1 cellular context compared by ENCODE assay signal in genomic region chr7:157559596-157560257, GRCh38.
TF ChIP-seq lines count a peak whose summit lies in the region.

No MANE protein-coding gene starts in this region.

TF ChIP-seq in HepG2, 621 proteins besides CTCF, POLR2A, EP300 and RAD21 (continued from another document):
- TF ChIP-seq, protein P1, sequence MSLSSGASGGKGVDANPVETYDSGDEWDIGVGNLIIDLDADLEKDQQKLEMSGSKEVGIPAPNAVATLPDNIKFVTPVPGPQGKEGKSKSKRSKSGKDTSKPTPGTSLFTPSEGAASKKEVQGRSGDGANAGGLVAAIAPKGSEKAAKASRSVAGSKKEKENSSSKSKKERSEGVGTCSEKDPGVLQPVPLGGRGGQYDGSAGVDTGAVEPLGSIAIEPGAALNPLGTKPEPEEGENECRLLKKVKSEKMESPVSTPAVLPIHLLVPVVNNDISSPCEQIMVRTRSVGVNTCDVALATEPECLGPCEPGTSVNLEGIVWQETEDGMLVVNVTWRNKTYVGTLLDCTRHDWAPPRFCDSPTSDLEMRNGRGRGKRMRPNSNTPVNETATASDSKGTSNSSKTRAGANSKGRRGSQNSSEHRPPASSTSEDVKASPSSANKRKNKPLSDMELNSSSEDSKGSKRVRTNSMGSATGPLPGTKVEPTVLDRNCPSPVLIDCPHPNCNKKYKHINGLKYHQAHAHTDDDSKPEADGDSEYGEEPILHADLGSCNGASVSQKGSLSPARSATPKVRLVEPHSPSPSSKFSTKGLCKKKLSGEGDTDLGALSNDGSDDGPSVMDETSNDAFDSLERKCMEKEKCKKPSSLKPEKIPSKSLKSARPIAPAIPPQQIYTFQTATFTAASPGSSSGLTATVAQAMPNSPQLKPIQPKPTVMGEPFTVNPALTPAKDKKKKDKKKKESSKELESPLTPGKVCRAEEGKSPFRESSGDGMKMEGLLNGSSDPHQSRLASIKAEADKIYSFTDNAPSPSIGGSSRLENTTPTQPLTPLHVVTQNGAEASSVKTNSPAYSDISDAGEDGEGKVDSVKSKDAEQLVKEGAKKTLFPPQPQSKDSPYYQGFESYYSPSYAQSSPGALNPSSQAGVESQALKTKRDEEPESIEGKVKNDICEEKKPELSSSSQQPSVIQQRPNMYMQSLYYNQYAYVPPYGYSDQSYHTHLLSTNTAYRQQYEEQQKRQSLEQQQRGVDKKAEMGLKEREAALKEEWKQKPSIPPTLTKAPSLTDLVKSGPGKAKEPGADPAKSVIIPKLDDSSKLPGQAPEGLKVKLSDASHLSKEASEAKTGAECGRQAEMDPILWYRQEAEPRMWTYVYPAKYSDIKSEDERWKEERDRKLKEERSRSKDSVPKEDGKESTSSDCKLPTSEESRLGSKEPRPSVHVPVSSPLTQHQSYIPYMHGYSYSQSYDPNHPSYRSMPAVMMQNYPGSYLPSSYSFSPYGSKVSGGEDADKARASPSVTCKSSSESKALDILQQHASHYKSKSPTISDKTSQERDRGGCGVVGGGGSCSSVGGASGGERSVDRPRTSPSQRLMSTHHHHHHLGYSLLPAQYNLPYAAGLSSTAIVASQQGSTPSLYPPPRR (CRISPR knock-in tag; IDR thresholded peaks at IDR 0.05; ENCODE audit: borderline replicate concordance), result peak; percentile 46; the same call in 1 of the 2 replicates
- no peak for TF ChIP-seq U2AF2 (IDR thresholded peaks at IDR 0.05; ENCODE audit: low read depth, low read length)
